12 cellular contexts compared by ENCODE assay signal in the genomic region with DNA sequence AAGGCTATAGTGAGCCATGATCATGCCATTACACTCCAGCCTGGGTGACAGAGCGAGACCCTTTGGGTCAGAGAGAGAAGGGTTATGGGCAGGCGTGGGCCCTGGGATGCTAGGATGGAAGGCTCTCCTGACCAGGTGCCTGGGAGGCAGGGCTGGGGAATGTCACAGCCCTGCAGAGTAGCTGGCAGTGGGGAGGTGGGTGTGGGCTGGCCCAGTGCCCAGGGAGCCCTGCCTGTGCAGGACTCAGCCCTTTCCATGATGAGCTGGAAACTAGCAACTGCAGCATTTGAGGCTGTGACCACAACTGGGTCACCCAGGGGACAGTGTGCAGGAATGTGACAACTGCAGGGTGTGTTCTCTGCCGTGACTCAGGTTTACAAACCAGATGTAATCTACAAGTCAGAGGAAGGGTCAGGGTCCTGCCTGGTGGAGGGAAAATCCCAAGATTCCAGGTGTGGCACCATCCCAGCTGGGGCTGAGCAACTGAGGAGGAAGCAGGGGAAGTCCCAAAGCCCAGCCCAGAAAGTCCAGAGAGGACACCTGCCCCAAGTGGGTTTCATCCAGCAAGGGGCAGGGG. TPM values are rescaled to one million over a fixed set of nuclear protein-coding genes. Genes with fewer than 3 reads are reported as not detected.
A peak's percentile ranks its signal among the peaks of the same experiment; 100 is the strongest.
DNase-seq lines count a peak whose midpoint lies in the region; ATAC-seq, FAIRE-seq and TF ChIP-seq lines count a peak whose summit lies in the region.
"Had no signal": no experiment of that assay in that cellular context is flagged by ENCODE, and none has a peak within 500 bp of the region (broad histone marks: within the 10 kb centered on the region; RNA-seq: fewer than 3 reads in every experiment).

No MANE protein-coding gene starts in this region.

- peak; percentile 62 for DNase-seq in AG20443 (ENCODE audit: low spot score)
- peak; percentile 80 for DNase-seq in HT1080 (ENCODE audit: low read depth)
- peak; percentile 83 for DNase-seq in astrocyte (ENCODE audit: low read depth)
- peak in 1 of 2 donors; percentile 75 for DNase-seq in left lung
- DNase-seq in occipital lobe (lab: John Stamatoyannopoulos, UW): no peak
- DNase-seq in middle frontal gyrus (ENCODE audit: extremely low spot score, low spot score): no peak
- DNase-seq in left ventricle myocardium superior: no peak
- DNase-seq in NCI-H146 (lab: John Stamatoyannopoulos, UW): no peak

- no peak overlapping the region for H3K4me3 Mint-ChIP-seq in astrocyte (ENCODE audit: unreplicated experiment)

- no peak overlapping the region for H3K27ac Mint-ChIP-seq in astrocyte (ENCODE audit: unreplicated experiment)
- H3K27ac Mint-ChIP-seq: activated T-helper 2 cell treated with anti-CD3 and anti-CD28 coated beads, Interferon-gamma antibody, Interleukin-2, Interleukin-4, amounts not matched to agents 10 μg/mL and 5 μg/mL and 100 μg/mL, durations not matched to agents 14 hours and 24 hours and 36 hours; IgD-negative memory B cell had no signal

- no peaks in the 10 kb centered on the region for H3K9me3 Mint-ChIP-seq in astrocyte (ENCODE audit: unreplicated experiment)
- H3K9me3 Mint-ChIP-seq: activated T-helper 2 cell treated with anti-CD3 and anti-CD28 coated beads, Interferon-gamma antibody, Interleukin-2, Interleukin-4, amounts not matched to agents 10 μg/mL and 5 μg/mL and 100 μg/mL, durations not matched to agents 14 hours and 24 hours and 36 hours; IgD-negative memory B cell had no signal

- H3K79me2 ChIP-seq in astrocyte (ENCODE audit: insufficient read depth, low read length): no peaks in the 10 kb centered on the region

- H3K4me1 ChIP-seq in astrocyte (ENCODE audit: insufficient read depth, low read length) (peaks cover 11% of the 10 kb centered on the region), left lung (peaks cover 0 to 3% of the 10 kb centered on the region in 2 donors)

- no peaks in the 10 kb centered on the region for H4K20me1 ChIP-seq in astrocyte (ENCODE audit: insufficient read depth, low read length)

- no peaks in the 10 kb centered on the region for H3K36me3 ChIP-seq in astrocyte (ENCODE audit: insufficient read depth, low read length)
- H3K36me3 ChIP-seq in left lung: no peaks in the 10 kb centered on the region

- no peaks in the 10 kb centered on the region for H3K9me3 ChIP-seq in astrocyte (ENCODE audit: insufficient read depth, low read depth, low read length)
- H3K9me3 ChIP-seq in left lung: no peaks in the 10 kb centered on the region

- ATAC-seq in left lung (peak; percentile 53), left ventricle myocardium superior (no peak)

- H3K27me3 ChIP-seq in astrocyte (ENCODE audit: insufficient read depth, low read length) (no peaks in the 10 kb centered on the region), left lung (no peaks in the 10 kb centered on the region)

- H3K4me1 Mint-ChIP-seq in astrocyte (ENCODE audit: low read depth, unreplicated experiment): peaks cover 13% of the 10 kb centered on the region

- H3K9ac ChIP-seq in astrocyte (ENCODE audit: low read length): no peak overlapping the region

- H3K27ac ChIP-seq in astrocyte (ENCODE audit: low read depth, low read length): no peak overlapping the region
- H3K27ac ChIP-seq in left lung: no peak overlapping the region

- no peak for FAIRE-seq in astrocyte (lab: Jason Lieb, UNC)

- H3K27me3 Mint-ChIP-seq in astrocyte (ENCODE audit: low read depth, unreplicated experiment): peaks cover 2% of the 10 kb centered on the region
- H3K27me3 Mint-ChIP-seq: IgD-negative memory B cell had no signal

- no peak for TF ChIP-seq CTCF in astrocyte (IDR thresholded peaks at IDR 0.05; ENCODE audit: insufficient read depth, low read depth, low read length)
- TF ChIP-seq CTCF in left lung (IDR thresholded peaks at IDR 0.05): no peak

- no peak overlapping the region for H2AFZ ChIP-seq in astrocyte (ENCODE audit: low read depth, low read length)

- intact Hi-C loops in left lung (cut with DNase I) (no loop called here), left ventricle myocardium superior (cut with micrococcal nuclease) (loop anchor here (10.0 kb wide), 1 partner anchor 65 kb away; no protein-coding TSS in a partner anchor)

- H3K4me3 ChIP-seq in astrocyte (ENCODE audit: insufficient read depth, low read depth, low read length) (no peak overlapping the region), left lung (no peak overlapping the region)

- H3K4me2 ChIP-seq in astrocyte (ENCODE audit: low read length): peak overlapping the region; percentile 28

- no peaks in the 10 kb centered on the region for H3K36me3 Mint-ChIP-seq in astrocyte (ENCODE audit: low read depth, unreplicated experiment)
- H3K36me3 Mint-ChIP-seq: IgD-negative memory B cell had no signal

RNA-seq across cellular contexts. Expression of a gene that starts 45.4 kb away (rescaled TPM):
- total RNA-seq in HT1080 (2014; rRNA removed; shearing (Covaris generic)): not detected in 2 replicates
- polyA plus RNA-seq in HT1080 (2015; cell fraction: cytosol; rRNA removed): not detected in 2 replicates
- polyA plus RNA-seq in HT1080 (2015; cell fraction: nucleus; rRNA removed): 0.20 TPM in 1 of 2 replicates, not detected in the other
- total RNA-seq in astrocyte (not detected in 2 replicates), left lung (not detected), occipital lobe (not detected), left ventricle myocardium superior (0.50 TPM)
- total RNA-seq: activated T-helper 2 cell treated with anti-CD3 and anti-CD28 coated beads, Interferon-gamma antibody, Interleukin-2, Interleukin-4, amounts not matched to agents 10 μg/mL and 5 μg/mL and 100 μg/mL, durations not matched to agents 14 hours and 24 hours and 36 hours; fibroblast of villous mesenchyme; subcutaneous adipose tissue had no signal
- polyA plus RNA-seq: IgD-negative memory B cell had no signal

RNA-seq across cellular contexts. Expression of a gene that starts 51.8 kb away (rescaled TPM):
- 25.1 and 26.8 TPM in 2 replicates for total RNA-seq in HT1080 (2014; rRNA removed; shearing (Covaris generic))
- polyA plus RNA-seq in HT1080 (2015; cell fraction: cytosol; rRNA removed): 27.3 and 41.7 TPM in 2 replicates
- 84.8 and 91.8 TPM in 2 replicates for polyA plus RNA-seq in HT1080 (2015; cell fraction: nucleus; rRNA removed)
- total RNA-seq in astrocyte: 16.3 and 18.0 TPM in 2 replicates
- 10 to 100 TPM; 30.4 to 31.3 TPM for total RNA-seq in left lung
- 26.0 TPM for total RNA-seq in occipital lobe
- total RNA-seq in left ventricle myocardium superior: 14.9 TPM

Comparison
In these comparisons a context has a peak if more than half of its experiments do, and no peak if none do; other contexts are left out.
1. DNase-seq: peak in AG20443 (single experiment), HT1080 (single experiment) and astrocyte (single experiment); none in occipital lobe (single experiment), middle frontal gyrus (single experiment), left ventricle myocardium superior (single experiment) and NCI-H146 (single experiment).